In genomic region chr3:108589081-108589997, GRCh38 we compare ENCODE assay signal across 1 cellular context.
TF ChIP-seq lines count a peak whose summit lies in the region.

Gene CIP2A, minus strand, starts transcription at chr3:108589438. Its CDS starts 63 bp downstream, at chr3:108589375.
Gene DZIP3, plus strand, starts transcription at chr3:108589722. Its CDS starts 15,685 bp downstream, at chr3:108605407.

TF ChIP-seq in SK-N-SH, 30 proteins besides CTCF, POLR2A, EP300 and RAD21 (continued from another document):
- TF ChIP-seq JUND (IDR thresholded peaks at IDR 0.05) (no peak), ELF1 (IDR thresholded peaks at IDR 0.05) (peak; percentile 78), EZH2phosphoT487 (IDR thresholded peaks at IDR 0.05; ENCODE audit: borderline replicate concordance, low read depth) (no peak), SMC3 (IDR thresholded peaks at IDR 0.05; ENCODE audit: low read depth, low read length) (no peak), ZBTB33 (IDR thresholded peaks at IDR 0.05; ENCODE audit: borderline replicate concordance, low read depth) (peak; percentile 98), GATA2 (CRISPR knock-in tag; IDR thresholded peaks at IDR 0.05) (no peak), RXRA (IDR thresholded peaks at IDR 0.05; ENCODE audit: borderline replicate concordance, low read depth) (peak; percentile 63; the same call in 1 of the 2 replicates), TEAD4 (IDR thresholded peaks at IDR 0.05; ENCODE audit: borderline replicate concordance, insufficient read depth) (no peak), MXI1 (IDR thresholded peaks at IDR 0.05; ENCODE audit: low read depth, low read length) (peak; percentile 99), FOXM1 (IDR thresholded peaks at IDR 0.05; ENCODE audit: low read depth) (peak; percentile 78), NFIC (IDR thresholded peaks at IDR 0.05; ENCODE audit: borderline replicate concordance) (no peak), GABPA (IDR thresholded peaks at IDR 0.05; ENCODE audit: low read depth) (peak; percentile 94), FOSL2 (IDR thresholded peaks at IDR 0.05; ENCODE audit: borderline replicate concordance, low read depth) (peak; percentile 44; the same call in 1 of the 2 replicates), FOXJ3 (CRISPR knock-in tag; IDR thresholded peaks at IDR 0.05) (no peak), PBX3 (IDR thresholded peaks at IDR 0.05) (peak; percentile 59; the same call in 1 of the 2 replicates), TAF1 (IDR thresholded peaks at IDR 0.05; ENCODE audit: borderline replicate concordance, low read depth, low read length) (peak; percentile 23), RCOR1 (IDR thresholded peaks at IDR 0.05; ENCODE audit: low read length) (no peak)
- TF ChIP-seq, protein P1, sequence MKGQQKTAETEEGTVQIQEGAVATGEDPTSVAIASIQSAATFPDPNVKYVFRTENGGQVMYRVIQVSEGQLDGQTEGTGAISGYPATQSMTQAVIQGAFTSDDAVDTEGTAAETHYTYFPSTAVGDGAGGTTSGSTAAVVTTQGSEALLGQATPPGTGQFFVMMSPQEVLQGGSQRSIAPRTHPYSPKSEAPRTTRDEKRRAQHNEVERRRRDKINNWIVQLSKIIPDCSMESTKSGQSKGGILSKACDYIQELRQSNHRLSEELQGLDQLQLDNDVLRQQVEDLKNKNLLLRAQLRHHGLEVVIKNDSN (IDR thresholded peaks at IDR 0.05; ENCODE audit: borderline replicate concordance, low read depth): no peak
- TF ChIP-seq, protein P2, sequence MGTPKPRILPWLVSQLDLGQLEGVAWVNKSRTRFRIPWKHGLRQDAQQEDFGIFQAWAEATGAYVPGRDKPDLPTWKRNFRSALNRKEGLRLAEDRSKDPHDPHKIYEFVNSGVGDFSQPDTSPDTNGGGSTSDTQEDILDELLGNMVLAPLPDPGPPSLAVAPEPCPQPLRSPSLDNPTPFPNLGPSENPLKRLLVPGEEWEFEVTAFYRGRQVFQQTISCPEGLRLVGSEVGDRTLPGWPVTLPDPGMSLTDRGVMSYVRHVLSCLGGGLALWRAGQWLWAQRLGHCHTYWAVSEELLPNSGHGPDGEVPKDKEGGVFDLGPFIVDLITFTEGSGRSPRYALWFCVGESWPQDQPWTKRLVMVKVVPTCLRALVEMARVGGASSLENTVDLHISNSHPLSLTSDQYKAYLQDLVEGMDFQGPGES (IDR thresholded peaks at IDR 0.05; ENCODE audit: low read depth, low read length): no peak
